10 cellular contexts compared by ENCODE assay signal in genomic region chr15:40338921-40339620, GRCh38. TPM values are rescaled to one million over a fixed set of nuclear protein-coding genes. Genes with fewer than 3 reads are reported as not detected.
A peak's percentile ranks its signal among the peaks of the same experiment; 100 is the strongest.
DNase-seq lines count a peak whose midpoint lies in the region; ATAC-seq and TF ChIP-seq lines count a peak whose summit lies in the region.
"Had no signal": no experiment of that assay in that cellular context is flagged by ENCODE, and none has a peak within 500 bp of the region (broad histone marks: within the 10 kb centered on the region; RNA-seq: fewer than 3 reads in every experiment).

No MANE protein-coding gene starts in this region.

- H3K36me3 ChIP-seq in ascending aorta (peaks cover 0 to 4% of the 10 kb centered on the region in 2 donors), right atrium auricular region (peaks cover 26% of the 10 kb centered on the region)

- no peaks in the 10 kb centered on the region for H3K27me3 ChIP-seq in ascending aorta
- no peaks in the 10 kb centered on the region for H3K27me3 ChIP-seq in right atrium auricular region

- H3K27ac ChIP-seq in ascending aorta, result peak overlapping the region; percentile 98 to 99
- H3K27ac ChIP-seq in right atrium auricular region, result peak overlapping the region; percentile 96 to 97

- H3K4me3 ChIP-seq in ascending aorta (peak overlapping the region; percentile 40 to 47), right atrium auricular region (peak overlapping the region; percentile 41 to 48), retinal pigment epithelial cell (ENCODE audit: low read length) (peak overlapping the region; percentile 64)

- no peak overlapping the region for H3K27ac Mint-ChIP-seq in activated T-helper 1 cell treated with anti-CD3 and anti-CD28 coated beads, Interleukin-12 subunit alpha, Interleukin-12 subunit beta, Interleukin-2, Interleukin-4 antibody, amounts not matched to agents 30 ng/mL and 10 ng/mL and 1 ng/mL, durations not matched to agents 14 hours and 24 hours and 36 hours

- H3K9me3 ChIP-seq in ascending aorta (no peaks in the 10 kb centered on the region), right atrium auricular region (no peaks in the 10 kb centered on the region)

- ATAC-seq in GM21717 (IDR thresholded peaks at IDR 0.05; ENCODE audit: unreplicated experiment) (no peak), GM18498 (IDR thresholded peaks at IDR 0.05; ENCODE audit: unreplicated experiment) (no peak)

- peak; percentile 90 for DNase-seq in GM03348 (ENCODE audit: low spot score)
- DNase-seq in ascending aorta (ENCODE audit: low spot score in 2 of 2), result peak in 1 of 2 donors; percentile 91
- no peak for DNase-seq in right atrium auricular region (ENCODE audit: low spot score)
- peak; percentile 83 for DNase-seq in retinal pigment epithelial cell (ENCODE audit: low read depth)
- DNase-seq in activated T-helper 1 cell treated with anti-CD3 and anti-CD28 coated beads, Interleukin-12 subunit alpha, Interleukin-12 subunit beta, Interleukin-2, Interleukin-4 antibody, amounts not matched to agents 30 ng/mL and 10 ng/mL and 1 ng/mL, durations not matched to agents 14 hours and 24 hours and 36 hours (ENCODE audit: low spot score), result no peak
- no peak for DNase-seq in NCI-H2081 (lab: John Stamatoyannopoulos, UW)
- DNase-seq: activated T-cell treated with anti-CD3 and anti-CD28 coated beads for 4 hours had no signal

- no peak overlapping the region for H3K4me3 Mint-ChIP-seq in activated T-helper 1 cell treated with anti-CD3 and anti-CD28 coated beads, Interleukin-12 subunit alpha, Interleukin-12 subunit beta, Interleukin-2, Interleukin-4 antibody, amounts not matched to agents 30 ng/mL and 10 ng/mL and 1 ng/mL, durations not matched to agents 14 hours and 24 hours and 36 hours

- H3K4me1 ChIP-seq in ascending aorta, result peaks cover 62 to 95% of the 10 kb centered on the region in 2 donors
- H3K4me1 ChIP-seq in right atrium auricular region, result peaks cover 0 to 97% of the 10 kb centered on the region in 2 donors

- intact Hi-C loops in ascending aorta (cut with DNase I), result loop anchor here (5.0 kb wide), 1 partner anchor 237 kb away; no protein-coding TSS in a partner anchor
- intact Hi-C loops in activated T-helper 1 cell treated with anti-CD3 and anti-CD28 coated beads, Interleukin-12 subunit alpha, Interleukin-12 subunit beta, Interleukin-2, Interleukin-4 antibody, amounts not matched to agents 30 ng/mL and 10 ng/mL and 1 ng/mL, durations not matched to agents 14 hours and 24 hours and 36 hours (cut with micrococcal nuclease), result loop anchor here (1.0 to 5.0 kb wide), 4 partner anchors 18 to 122 kb away; partner anchors contain the start of gene PLCB2

- no peak for TF ChIP-seq CTCF in ascending aorta (IDR thresholded peaks at IDR 0.05)
- no peak for TF ChIP-seq CTCF in right atrium auricular region (IDR thresholded peaks at IDR 0.05)
- TF ChIP-seq CTCF in retinal pigment epithelial cell (conservative IDR thresholded peaks at IDR 0.05; ENCODE audit: low read depth, low read length), result no peak

- H3K4me1 Mint-ChIP-seq in activated T-helper 1 cell treated with anti-CD3 and anti-CD28 coated beads, Interleukin-12 subunit alpha, Interleukin-12 subunit beta, Interleukin-2, Interleukin-4 antibody, amounts not matched to agents 30 ng/mL and 10 ng/mL and 1 ng/mL, durations not matched to agents 14 hours and 24 hours and 36 hours (ENCODE audit: low read depth), result peaks cover 11% of the 10 kb centered on the region

- H3K36me3 Mint-ChIP-seq in activated T-helper 1 cell treated with anti-CD3 and anti-CD28 coated beads, Interleukin-12 subunit alpha, Interleukin-12 subunit beta, Interleukin-2, Interleukin-4 antibody, amounts not matched to agents 30 ng/mL and 10 ng/mL and 1 ng/mL, durations not matched to agents 14 hours and 24 hours and 36 hours (ENCODE audit: low read depth), result no peaks in the 10 kb centered on the region

- H3K9me3 Mint-ChIP-seq in activated T-helper 1 cell treated with anti-CD3 and anti-CD28 coated beads, Interleukin-12 subunit alpha, Interleukin-12 subunit beta, Interleukin-2, Interleukin-4 antibody, amounts not matched to agents 30 ng/mL and 10 ng/mL and 1 ng/mL, durations not matched to agents 14 hours and 24 hours and 36 hours, result no peaks in the 10 kb centered on the region

- peaks cover 2% of the 10 kb centered on the region for H3K27me3 Mint-ChIP-seq in activated T-helper 1 cell treated with anti-CD3 and anti-CD28 coated beads, Interleukin-12 subunit alpha, Interleukin-12 subunit beta, Interleukin-2, Interleukin-4 antibody, amounts not matched to agents 30 ng/mL and 10 ng/mL and 1 ng/mL, durations not matched to agents 14 hours and 24 hours and 36 hours (ENCODE audit: insufficient read depth)

RNA-seq across cellular contexts. Expression of gene CCDC9B, which starts 1.7 kb away (rescaled TPM):
- total RNA-seq in ascending aorta (55.8 TPM), right atrium auricular region (10 to 100 TPM; 31.8 to 32.2 TPM)
- total RNA-seq in activated T-helper 1 cell treated with anti-CD3 and anti-CD28 coated beads, Interleukin-12 subunit alpha, Interleukin-12 subunit beta, Interleukin-2, Interleukin-4 antibody, amounts not matched to agents 30 ng/mL and 10 ng/mL and 1 ng/mL, durations not matched to agents 14 hours and 24 hours and 36 hours, result 0.21 and 0.24 TPM in 2 replicates

RNA-seq across cellular contexts. Expression of gene PHGR1, which starts 11.8 kb away (rescaled TPM):
- total RNA-seq in ascending aorta (not detected), right atrium auricular region (not detected)
- not detected in 2 replicates for total RNA-seq in activated T-helper 1 cell treated with anti-CD3 and anti-CD28 coated beads, Interleukin-12 subunit alpha, Interleukin-12 subunit beta, Interleukin-2, Interleukin-4 antibody, amounts not matched to agents 30 ng/mL and 10 ng/mL and 1 ng/mL, durations not matched to agents 14 hours and 24 hours and 36 hours
- total RNA-seq: pulmonary artery endothelial cell had no signal

RNA-seq across cellular contexts. Expression of gene INAFM2, which starts 15.6 kb away (rescaled TPM):
- total RNA-seq in ascending aorta (69.8 TPM), right atrium auricular region (10 to 100 TPM; 45.5 to 48.9 TPM)
- total RNA-seq in activated T-helper 1 cell treated with anti-CD3 and anti-CD28 coated beads, Interleukin-12 subunit alpha, Interleukin-12 subunit beta, Interleukin-2, Interleukin-4 antibody, amounts not matched to agents 30 ng/mL and 10 ng/mL and 1 ng/mL, durations not matched to agents 14 hours and 24 hours and 36 hours, result 19.2 and 25.1 TPM in 2 replicates

RNA-seq across cellular contexts. Expression of gene DISP2, which starts 18.9 kb away (rescaled TPM):
- 0.32 TPM for total RNA-seq in ascending aorta
- under 1 TPM; 0.11 to 0.20 TPM for total RNA-seq in right atrium auricular region
- total RNA-seq in activated T-helper 1 cell treated with anti-CD3 and anti-CD28 coated beads, Interleukin-12 subunit alpha, Interleukin-12 subunit beta, Interleukin-2, Interleukin-4 antibody, amounts not matched to agents 30 ng/mL and 10 ng/mL and 1 ng/mL, durations not matched to agents 14 hours and 24 hours and 36 hours, result 0.02 and 0.54 TPM in 2 replicates

RNA-seq across cellular contexts. Expression of gene PLCB2, which starts 31.3 kb away (rescaled TPM):
- total RNA-seq in ascending aorta (6.9 TPM), right atrium auricular region (1 to 10 TPM; 1.9 to 8.4 TPM)
- 88.5 and 89.0 TPM in 2 replicates for total RNA-seq in activated T-helper 1 cell treated with anti-CD3 and anti-CD28 coated beads, Interleukin-12 subunit alpha, Interleukin-12 subunit beta, Interleukin-2, Interleukin-4 antibody, amounts not matched to agents 30 ng/mL and 10 ng/mL and 1 ng/mL, durations not matched to agents 14 hours and 24 hours and 36 hours

Comparison
In these comparisons a context has a peak if more than half of its experiments do, and no peak if none do; other contexts are left out.
1. DNase-seq: peak in GM03348 (single experiment) and retinal pigment epithelial cell (single experiment); none in right atrium auricular region (single experiment), activated T-helper 1 cell treated with anti-CD3 and anti-CD28 coated beads, Interleukin-12 subunit alpha, Interleukin-12 subunit beta, Interleukin-2, Interleukin-4 antibody, amounts not matched to agents 30 ng/mL and 10 ng/mL and 1 ng/mL, durations not matched to agents 14 hours and 24 hours and 36 hours (single experiment) and NCI-H2081 (0 of 2).
2. RNA of gene CCDC9B, which starts 1.7 kb away (total RNA-seq): 55.8 TPM in ascending aorta (single experiment) and 31.8 to 32.2 TPM in right atrium auricular region; 0.21 to 0.24 TPM in activated T-helper 1 cell treated with anti-CD3 and anti-CD28 coated beads, Interleukin-12 subunit alpha, Interleukin-12 subunit beta, Interleukin-2, Interleukin-4 antibody, amounts not matched to agents 30 ng/mL and 10 ng/mL and 1 ng/mL, durations not matched to agents 14 hours and 24 hours and 36 hours; every median in the first group is over 10 times any median in the second.
3. Peak in every context shown above with its lines, with median percentiles within 50 percentile points of each other: H3K4me3 ChIP-seq.